In genomic region chr15:99002226-99002625, GRCh38 we compare ENCODE assay signal across 21 cellular contexts. TPM values are rescaled to one million over a fixed set of nuclear protein-coding genes. Genes with fewer than 3 reads are reported as not detected.
DNase-seq lines count a peak whose midpoint lies in the region; ATAC-seq and FAIRE-seq lines count a peak whose summit lies in the region.
"Had no signal": no experiment of that assay in that cellular context is flagged by ENCODE, and none has a peak within 500 bp of the region (broad histone marks: within the 10 kb centered on the region; RNA-seq: fewer than 3 reads in every experiment).

No MANE protein-coding gene starts in this region.

- no peak for ATAC-seq in left colon
- ATAC-seq: CD8-positive, alpha-beta T cell; GM12878 had no signal

- H3K9me3 ChIP-seq in KOPT-K1 (ENCODE audit: insufficient read depth, low read length, poor library complexity, severe bottlenecking), result peaks cover 10% of the 10 kb centered on the region
- H3K9me3 ChIP-seq: Caco-2, HAP-1 had no signal

- intact Hi-C loops in left colon (cut with DNase I, micrococcal nuclease), result no loop called here

- no peak for DNase-seq in HTR-8/SVneo (ENCODE audit: insufficient read length, low spot score)
- DNase-seq in mesenteric fat pad (ENCODE audit: low spot score), result peak; percentile 9
- no peak for DNase-seq in caudate nucleus (lab: John Stamatoyannopoulos, UW)
- DNase-seq in A172 (ENCODE audit: low spot score), result no peak
- DNase-seq in left colon, result no peak
- DNase-seq: Caco-2; CD8-positive, alpha-beta T cell; DMS153; EL; GDM1; GOT3; HFFc6 had no signal

- H3K27ac ChIP-seq in KOPT-K1 (ENCODE audit: low read depth, low read length, poor library complexity, severe bottlenecking) (peak overlapping the region; percentile 78), caudate nucleus (ENCODE audit: low read depth, low read length) (no peak overlapping the region)
- H3K27ac ChIP-seq: BLaER1, C4-2B had no signal

- peak; percentile 38 for FAIRE-seq in HTR-8/SVneo (lab: Jason Lieb, UNC)
- FAIRE-seq: A204.1, GM12878, H54 had no signal

- no peaks in the 10 kb centered on the region for H3K36me3 ChIP-seq in KOPT-K1 (ENCODE audit: insufficient read depth, low read length)
- H3K36me3 ChIP-seq: BLaER1, HAP-1 had no signal

RNA-seq across cellular contexts. Expression of gene PGPEP1L, which starts 5.4 kb away (rescaled TPM):
- total RNA-seq in mesenteric fat pad (not detected), left colon (not detected)
- not detected in 2 replicates for total RNA-seq in A172 (2014; rRNA removed; shearing (Covaris generic))
- total RNA-seq: B cell; Caco-2; CD4-positive, CD25-positive, alpha-beta regulatory T cell; CD8-positive, alpha-beta T cell; GM12878; HFFc6 had no signal
